ENCODE assay signal across 25 cellular contexts in the genomic region with DNA sequence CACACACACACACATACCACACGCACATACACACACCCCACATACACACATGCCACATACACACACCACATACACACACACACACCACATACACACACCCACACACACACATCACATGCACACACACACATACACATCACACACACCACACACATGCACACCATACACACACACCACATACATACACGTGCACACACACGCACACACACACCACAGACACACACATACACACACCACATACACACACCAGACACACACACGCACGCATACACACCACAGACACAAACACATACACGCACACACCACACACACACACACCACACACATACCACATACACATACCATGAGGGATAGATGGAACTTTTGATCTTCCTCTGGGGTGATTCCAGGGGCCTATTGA.
"Had no signal": no experiment of that assay in that cellular context is flagged by ENCODE, and none has a peak within 500 bp of the region (broad histone marks: within the 10 kb centered on the region; RNA-seq: fewer than 3 reads in every experiment).

No MANE protein-coding gene starts in this region.

- DNase-seq: activated CD4-positive, alpha-beta T cell treated with anti-CD3 and anti-CD28 coated beads for 48 hours; activated CD4-positive, alpha-beta T cell treated with anti-CD3 and anti-CD28 coated beads, Interleukin-2, amount 50 U/mL, for 4 hours; activated CD4-positive, CD25-positive, alpha-beta regulatory T cell treated with anti-CD3 and anti-CD28 coated beads, Interleukin-2, amount 50 U/mL, for 72 hours; activated CD8-positive, alpha-beta memory T cell treated with anti-CD3 and anti-CD28 coated beads, Interleukin-2, amount 50 U/mL, for 48 hours; activated CD8-positive, alpha-beta T cell treated with anti-CD3 and anti-CD28 coated beads, Interleukin-2, amount 10 ng/mL, durations not matched to agents 7 days and 5 days; activated naive CD4-positive, alpha-beta T cell treated with anti-CD3 and anti-CD28 coated beads, Interleukin-2, amount 50 U/mL, for 16 hours; activated naive CD8-positive, alpha-beta T cell treated with anti-CD3 and anti-CD28 coated beads, Interleukin-2, amount 10 ng/mL, durations not matched to agents 7 days and 5 days; activated T-cell treated with anti-CD3 and anti-CD28 coated beads, Interleukin-2, amount 50 U/mL, for 1 hour; adrenal gland; anterior cingulate cortex; central memory CD4-positive, alpha-beta T cell; Kasumi-1; KBM-7; NCI-H1092 treated with DMSO at 0.1 percent for 48 hours; NCI-H1417 treated with DMSO at 0.1 percent for 48 hours; NCI-H1694 treated with DMSO at 0.1 percent for 48 hours; NCI-H2029 treated with DMSO at 0.1 percent for 48 hours; NCI-H345; NCI-H510A; NCI-H526 treated with DMSO at 0.1 percent for 48 hours; NCI-H82; OCI-M1; RPMI8226 had no signal

- H3K4me3 ChIP-seq: adrenal gland, breast epithelium, SK-N-MC had no signal

- H3K4me1 ChIP-seq: breast epithelium had no signal

- H3K9me3 ChIP-seq: adrenal gland, breast epithelium had no signal

- H3K36me3 ChIP-seq: adrenal gland, breast epithelium had no signal

- H3K27me3 ChIP-seq: adrenal gland had no signal

- H3K27ac ChIP-seq: adrenal gland, breast epithelium, SK-N-MC had no signal
